8 cellular contexts compared by ENCODE assay signal in the genomic region with DNA sequence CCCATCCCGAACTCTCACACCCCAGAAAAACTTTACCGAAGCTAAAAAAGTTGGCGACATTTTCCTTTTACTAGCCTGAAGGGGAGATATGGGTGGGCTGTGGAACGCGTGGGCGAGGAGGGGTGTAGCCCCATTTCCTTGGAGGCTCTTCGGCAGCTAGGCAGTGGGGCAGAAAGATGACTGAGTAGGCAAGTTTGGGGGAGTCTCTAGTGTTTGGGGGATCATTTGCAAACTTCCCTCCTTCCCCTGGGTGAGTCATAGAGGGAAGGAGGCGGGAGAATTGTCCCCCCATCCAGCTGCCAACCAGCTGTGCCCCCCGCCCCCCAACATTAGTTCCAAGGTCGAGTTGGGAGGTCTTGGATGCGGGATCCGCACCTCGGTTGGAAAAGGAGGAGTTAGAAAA. TPM values are rescaled to one million over a fixed set of nuclear protein-coding genes. Genes with fewer than 3 reads are reported as not detected.
DNase-seq lines count a peak whose midpoint lies in the region; TF ChIP-seq lines count a peak whose summit lies in the region.

No MANE protein-coding gene starts in this region.

- H4K20me1 ChIP-seq in OCI-LY7 (ENCODE audit: insufficient read depth, low read length): no peaks in the 10 kb centered on the region

- no peaks in the 10 kb centered on the region for H3K9me2 ChIP-seq in OCI-LY7 (ENCODE audit: insufficient read depth, low read length)

- peaks cover 4% of the 10 kb centered on the region for H3K36me3 Mint-ChIP-seq in endothelial cell (ENCODE audit: low read depth, unreplicated experiment)

- no peaks in the 10 kb centered on the region for H3K79me2 ChIP-seq in OCI-LY7 (ENCODE audit: insufficient read depth, low read depth, low read length)

- no TSS peak for BruUV-seq in OCI-LY7 (replicated peaks; lab: Mats Ljungman, UMichigan)

- H3K36me3 ChIP-seq in ES-I3 (ENCODE audit: insufficient read depth, low read length) (no peaks in the 10 kb centered on the region), OCI-LY7 (ENCODE audit: insufficient read depth, low read length) (no peaks in the 10 kb centered on the region), neutrophil (peaks cover 27% of the 10 kb centered on the region)

- intact Hi-C loops in OCI-LY7 (cut with micrococcal nuclease; ENCODE audit: unreplicated experiment): loop anchor here (1.0 to 5.0 kb wide), 2 partner anchors 16 to 220 kb away; no protein-coding TSS in a partner anchor

- peak overlapping the region; percentile 94 for H3K4me3 Mint-ChIP-seq in endothelial cell (ENCODE audit: unreplicated experiment)

- peaks cover 36% of the 10 kb centered on the region for H3K27me3 ChIP-seq in neutrophil

- H3K27ac Mint-ChIP-seq in endothelial cell (ENCODE audit: unreplicated experiment): no peak overlapping the region

- no peak for TF ChIP-seq CTCF in OCI-LY7 (conservative IDR thresholded peaks at IDR 0.05; ENCODE audit: low read length)
- TF ChIP-seq CTCF in endothelial cell (IDR thresholded peaks at IDR 0.05; ENCODE audit: unreplicated experiment): no peak
- no peak for TF ChIP-seq CTCF in neutrophil (IDR thresholded peaks at IDR 0.05)

- H3K9me3 ChIP-seq in ES-I3 (ENCODE audit: control insufficient read depth, insufficient read depth, low read length): no peaks in the 10 kb centered on the region
- no peaks in the 10 kb centered on the region for H3K9me3 ChIP-seq in OCI-LY7 (ENCODE audit: low read length)
- H3K9me3 ChIP-seq in neutrophil: no peaks in the 10 kb centered on the region

- DNase-seq in OCI-LY7 (ENCODE audit: low spot score) (peak; percentile 37), endothelial cell (ENCODE audit: low spot score) (no peak), DMS79 treated with DMSO at 0.1 percent for 48 hours (lab: John Stamatoyannopoulos, UW) (no peak), NCI-H446 treated with DMSO at 0.1 percent for 48 hours (lab: John Stamatoyannopoulos, UW) (no peak), DMS 273 treated with DMSO at 0.1 percent for 48 hours (lab: John Stamatoyannopoulos, UW) (no peak)
- DNase-seq in activated CD4-positive, alpha-beta T cell treated with anti-CD3 and anti-CD28 coated beads for 48 hours: no peak

- peaks cover 31% of the 10 kb centered on the region for H3K27me3 Mint-ChIP-seq in endothelial cell (ENCODE audit: unreplicated experiment)

- H3K9me3 Mint-ChIP-seq in endothelial cell (ENCODE audit: unreplicated experiment): no peaks in the 10 kb centered on the region

- H2AFZ ChIP-seq in OCI-LY7 (ENCODE audit: low read length): peak overlapping the region; percentile 63; the same call in 1 of the 2 replicates

- CTCF ChIA-PET in OCI-LY7 (lab: Charles Lee; ENCODE audit: unreplicated experiment): interaction anchor here (1.1 kb wide), 1 partner anchor 12 kb away, joined by 3 read pairs; no protein-coding TSS in a partner anchor

- H3K4me1 ChIP-seq in ES-I3 (ENCODE audit: insufficient read depth, low read length) (0 out of 2 replicates have a peak, but pooled peaks cover 2% of the 10 kb centered on the region), OCI-LY7 (ENCODE audit: insufficient read depth, low read length, poor library complexity, severe bottlenecking) (peaks cover 26% of the 10 kb centered on the region), neutrophil (ENCODE audit: control insufficient read depth in 1 of 2, insufficient read depth in 1 of 2, low read depth in 1 of 2, low read length in 1 of 2) (peaks cover 51 to 72% of the 10 kb centered on the region in 2 experiments)

- H3K4me2 ChIP-seq in OCI-LY7 (ENCODE audit: low read length): peak overlapping the region; percentile 90

- POLR2A ChIA-PET in OCI-LY7 (lab: Charles Lee): interaction anchor here (0.6 to 1.4 kb wide), 2 partner anchors 16 to 154 kb away, joined by 3 to 6 read pairs; no protein-coding TSS in a partner anchor

- H3K9ac ChIP-seq in ES-I3 (ENCODE audit: low read depth, low read length): peak overlapping the region; percentile 95

- H3K4me1 Mint-ChIP-seq in endothelial cell (ENCODE audit: unreplicated experiment): peaks cover 30% of the 10 kb centered on the region

- H3K27ac ChIP-seq in OCI-LY7 (ENCODE audit: low read depth, low read length, poor library complexity, severe bottlenecking) (peak overlapping the region; percentile 67), neutrophil (no peak overlapping the region)

- H3K4me3 ChIP-seq in OCI-LY7 (ENCODE audit: low read depth, low read length, poor library complexity, severe bottlenecking) (peak overlapping the region; percentile 77), neutrophil (ENCODE audit: low read depth in 1 of 2, low read length in 1 of 2) (peak overlapping the region; percentile 28 to 55)

RNA-seq across cellular contexts. Expression of gene GLI1, which starts 2.3 kb away (rescaled TPM):
- total RNA-seq in OCI-LY7 (2014; rRNA removed; shearing (Covaris generic)): 3.9 and 4.6 TPM in 2 replicates
- total RNA-seq in OCI-LY7 (2022) (6.0 and 6.5 TPM in 2 replicates), endothelial cell (ENCODE audit: unreplicated experiment) (0.77 TPM)

RNA-seq across cellular contexts. Expression of gene INHBE, which starts 6.8 kb away (rescaled TPM):
- total RNA-seq in OCI-LY7 (2014; rRNA removed; shearing (Covaris generic)): 3.2 and 3.9 TPM in 2 replicates
- total RNA-seq in OCI-LY7 (2022): 3.4 and 4.0 TPM in 2 replicates
- not detected for total RNA-seq in endothelial cell (ENCODE audit: unreplicated experiment)

RNA-seq across cellular contexts. Expression of gene ARHGAP9, which starts 17.8 kb away (rescaled TPM):
- total RNA-seq in OCI-LY7 (2014; rRNA removed; shearing (Covaris generic)): 66.2 and 70.1 TPM in 2 replicates
- 105 and 111 TPM in 2 replicates for total RNA-seq in OCI-LY7 (2022)
- total RNA-seq in endothelial cell (ENCODE audit: unreplicated experiment): 65.4 TPM

RNA-seq across cellular contexts. Expression of gene MARS1, which starts 26.0 kb away (rescaled TPM):
- 262 and 272 TPM in 2 replicates for total RNA-seq in OCI-LY7 (2014; rRNA removed; shearing (Covaris generic))
- 461 and 465 TPM in 2 replicates for total RNA-seq in OCI-LY7 (2022)
- 183 TPM for total RNA-seq in endothelial cell (ENCODE audit: unreplicated experiment)

RNA-seq across cellular contexts. Expression of gene INHBC, which starts 27.3 kb away (rescaled TPM):
- not detected in 2 replicates for total RNA-seq in OCI-LY7 (2014; rRNA removed; shearing (Covaris generic))
- total RNA-seq in OCI-LY7 (2022) (0.36 and 0.72 TPM in 2 replicates), endothelial cell (ENCODE audit: unreplicated experiment) (not detected)
